ENCODE assay signal across 8 cellular contexts in genomic region chr7:144546795-144547194, GRCh38.
"Had no signal": no experiment of that assay in that cellular context is flagged by ENCODE, and none has a peak within 500 bp of the region (broad histone marks: within the 10 kb centered on the region; RNA-seq: fewer than 3 reads in every experiment).

No MANE protein-coding gene starts in this region.

- ATAC-seq: GM23338, HCT116, K562 had no signal

- H3K9me3 Mint-ChIP-seq: GM23338 had no signal

- H3K4me3 ChIP-seq: GM23338, HAP-1, K562 had no signal

- H3K4me1 Mint-ChIP-seq: GM23338 had no signal

- DNase-seq: H7, HFFc6, IMR-90 had no signal

- H3K27ac Mint-ChIP-seq: GM23338, HFFc6 had no signal

- FAIRE-seq: HTR-8/SVneo, K562 had no signal

- H3K4me1 ChIP-seq: HAP-1 had no signal

- H3K36me3 ChIP-seq: HAP-1 had no signal

- H3K4me3 Mint-ChIP-seq: GM23338, HFFc6 had no signal

- H3K9me3 ChIP-seq: HAP-1 had no signal
